Comparison of ENCODE assay signal across 1 cellular context in genomic region chrX:16612257-16612987, GRCh38.
TF ChIP-seq lines count a peak whose summit lies in the region.

No MANE protein-coding gene starts in this region.

TF ChIP-seq in GM23338, 12 proteins besides CTCF, POLR2A, EP300 and RAD21 (continued from another document):
- TF ChIP-seq ZNF462 (CRISPR knock-in tag; IDR thresholded peaks at IDR 0.05) = peak; percentile 51; the same call in 1 of the 2 replicates
